In the genomic region with DNA sequence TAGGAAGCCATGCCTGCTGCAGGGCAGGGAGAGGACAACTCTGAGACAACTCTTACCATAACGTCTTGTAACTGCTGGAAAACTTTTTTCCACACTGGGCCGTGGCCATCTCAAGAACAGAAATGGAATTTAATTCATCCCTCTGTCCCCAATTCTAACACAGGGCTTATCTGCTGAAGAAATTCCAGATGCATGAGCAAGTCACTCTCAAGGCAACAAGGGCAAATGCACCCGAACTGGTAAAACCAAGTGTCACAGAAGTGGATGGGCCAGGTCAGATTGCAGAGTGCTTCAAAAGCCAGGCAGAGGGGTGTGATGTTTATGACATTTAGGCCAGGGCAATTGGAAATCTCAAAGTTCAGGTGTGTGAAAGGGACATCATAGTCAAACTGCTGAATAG, we compare ENCODE assay signal across 24 cellular contexts. TPM values are rescaled to one million over a fixed set of nuclear protein-coding genes. Genes with fewer than 3 reads are reported as not detected.
DNase-seq lines count a peak whose midpoint lies in the region; ATAC-seq and TF ChIP-seq lines count a peak whose summit lies in the region.
"Had no signal": no experiment of that assay in that cellular context is flagged by ENCODE, and none has a peak within 500 bp of the region (broad histone marks: within the 10 kb centered on the region; RNA-seq: fewer than 3 reads in every experiment).

No MANE protein-coding gene starts in this region.

- CTCF ChIA-PET in HCT116 (lab: Charles Lee), result interaction anchor here (0.9 kb wide), 1 partner anchor 46 kb away, joined by 3 read pairs; no protein-coding TSS in a partner anchor

- H3K36me3 ChIP-seq in HCT116 (ENCODE audit: control insufficient read depth in 1 of 2, insufficient read depth in 2 of 2, low read length in 2 of 2) (no peaks in the 10 kb centered on the region), brain microvascular endothelial cell (replicated peaks) (peaks cover 2% of the 10 kb centered on the region), lung (ENCODE audit: control insufficient read depth in 2 of 2, insufficient read depth in 2 of 2, low read length in 2 of 2) (peaks cover 0 to 28% of the 10 kb centered on the region in 2 donors)

- DNase-seq in AG10803 (ENCODE audit: low read depth) (peak; percentile 52), HCT116 (ENCODE audit: low read depth, low spot score) (no peak), brain microvascular endothelial cell (peak; percentile 38), lung (ENCODE audit: low spot score) (peak; percentile 54), natural killer cell (no peak), NCI-H2081 treated with DMSO at 0.1 percent for 48 hours (lab: John Stamatoyannopoulos, UW) (no peak)
- DNase-seq: COR-L47; cortex of kidney; foreskin melanocyte; H9; Kasumi-1; left ventricle myocardium superior; naive thymus-derived CD8-positive, alpha-beta T cell; NCI-H1105 treated with DMSO at 0.1 percent for 48 hours; NCI-H2107; NCI-H69; SIG-M5; stimulated activated CD4-positive, alpha-beta T cell treated with anti-CD3 and anti-CD28 coated beads, Interleukin-4, amount 100 ng/mL, for 1 hour; T-helper 2 cell had no signal

- H3K79me2 ChIP-seq in HCT116 (ENCODE audit: insufficient read depth, low read length), result no peaks in the 10 kb centered on the region

- no peak overlapping the region for H3K9ac ChIP-seq in HCT116 (ENCODE audit: low read length)

- H3K27ac ChIP-seq in HCT116 (ENCODE audit: low read depth, low read length) (no peak overlapping the region), brain microvascular endothelial cell (no peak overlapping the region), lung (ENCODE audit: low read depth in 1 of 2, low read length in 1 of 2) (peak overlapping the region in 1 of 2 donors; percentile 44)
- H3K27ac ChIP-seq: vagina had no signal

- TF ChIP-seq POLR2A in HCT116 (IDR thresholded peaks at IDR 0.05; ENCODE audit: borderline replicate concordance, extremely low read depth, insufficient read depth, insufficient read length), result no peak

- H3K4me3 Mint-ChIP-seq in natural killer cell, result no peak overlapping the region
- H3K4me3 Mint-ChIP-seq: H9; naive thymus-derived CD8-positive, alpha-beta T cell; WTC11 had no signal

- H3K4me1 ChIP-seq in HCT116 (ENCODE audit: control insufficient read depth in 1 of 2, insufficient read depth in 2 of 2, low read length in 2 of 2), result peaks cover 4 to 12% of the 10 kb centered on the region in 2 experiments; a peak in 3 of 4 replicates
- peaks cover 0 to 3% of the 10 kb centered on the region in 2 donors for H3K4me1 ChIP-seq in lung (ENCODE audit: control insufficient read depth in 2 of 2, insufficient read depth in 2 of 2, low read length in 2 of 2)

- H3K36me3 Mint-ChIP-seq in natural killer cell, result no peaks in the 10 kb centered on the region
- H3K36me3 Mint-ChIP-seq: WTC11 had no signal

- TF ChIP-seq CTCF in AG10803 (conservative IDR thresholded peaks at IDR 0.05; ENCODE audit: low read length), result no peak
- TF ChIP-seq CTCF in HCT116 (IDR thresholded peaks at IDR 0.05 in 2 of 3, conservative IDR thresholded peaks at IDR 0.05 in 1 of 3; ENCODE audit: borderline replicate concordance in 1 of 3, insufficient read depth in 1 of 3, low read depth in 2 of 3, low read length in 2 of 3), result no peak
- no peak for TF ChIP-seq CTCF in brain microvascular endothelial cell (IDR thresholded peaks at IDR 0.05; ENCODE audit: low read depth, low read length, missing control alignments)
- TF ChIP-seq CTCF in lung (IDR thresholded peaks at IDR 0.05; ENCODE audit: control extremely low read depth, extremely low read depth), result no peak
- TF ChIP-seq CTCF in natural killer cell (IDR thresholded peaks at IDR 0.05), result no peak

- H3K4me2 ChIP-seq in HCT116 (ENCODE audit: low read length), result peak overlapping the region; percentile 25

- POLR2A ChIA-PET in HCT116 (lab: Charles Lee), result no interaction called here

- no peaks in the 10 kb centered on the region for H3K9me3 ChIP-seq in HCT116 (ENCODE audit: control insufficient read depth in 1 of 2, insufficient read depth in 1 of 2, low read depth in 1 of 2, low read length in 2 of 2)
- no peaks in the 10 kb centered on the region for H3K9me3 ChIP-seq in lung (ENCODE audit: control insufficient read depth in 2 of 2, insufficient read depth in 1 of 2, low read length in 1 of 2)
- H3K9me3 ChIP-seq: vagina had no signal

- RAD21 ChIA-PET in HCT116 (lab: Charles Lee; ENCODE audit: low non-redundant PET in 1 of 2, low total read pairs in 2 of 2, uncharacterized antibody in 2 of 2, unreplicated experiment in 2 of 2), result no interaction called here

- H3K9me3 Mint-ChIP-seq in natural killer cell, result no peaks in the 10 kb centered on the region
- H3K9me3 Mint-ChIP-seq: activated T-helper 2 cell treated with anti-CD3 and anti-CD28 coated beads, Interferon-gamma antibody, Interleukin-2, Interleukin-4, amounts not matched to agents 10 μg/mL and 5 μg/mL and 100 μg/mL, durations not matched to agents 14 hours and 24 hours and 36 hours; H9; WTC11 had no signal

- WGBS in lung, 2 donors, result 54 to 70% methylated on average over 3 of the region's 3 CpGs

- H3K27me3 ChIP-seq in HCT116 (ENCODE audit: insufficient read depth, low read length) (no peaks in the 10 kb centered on the region), brain microvascular endothelial cell (replicated peaks) (no peaks in the 10 kb centered on the region), lung (ENCODE audit: control insufficient read depth, insufficient read depth) (no peaks in the 10 kb centered on the region)
- H3K27me3 ChIP-seq: vagina had no signal

- H3K27ac Mint-ChIP-seq in natural killer cell, result no peak overlapping the region
- H3K27ac Mint-ChIP-seq: activated T-helper 2 cell treated with anti-CD3 and anti-CD28 coated beads, Interferon-gamma antibody, Interleukin-2, Interleukin-4, amounts not matched to agents 10 μg/mL and 5 μg/mL and 100 μg/mL, durations not matched to agents 14 hours and 24 hours and 36 hours; H9; WTC11 had no signal

- intact Hi-C loops in HCT116 (cut with micrococcal nuclease), result no loop called here
- intact Hi-C loops in natural killer cell (cut with micrococcal nuclease), result loop anchor here (10.0 kb wide), 1 partner anchor 217 kb away; the partner anchor contains the start of genes TAF10 and TPP1

- no peak overlapping the region for H3K4me3 ChIP-seq in AG10803 (ENCODE audit: low read length)
- no peak overlapping the region for H3K4me3 ChIP-seq in HCT116 (replicated peaks in 1 of 2; ENCODE audit: low read depth in 1 of 2, low read length in 2 of 2)
- H3K4me3 ChIP-seq in brain microvascular endothelial cell (ENCODE audit: low read depth, low read length), result no peak overlapping the region
- no peak overlapping the region for H3K4me3 ChIP-seq in lung
- H3K4me3 ChIP-seq: vagina had no signal

- H4K20me1 ChIP-seq in HCT116 (ENCODE audit: insufficient read depth), result no peaks in the 10 kb centered on the region

- no peak overlapping the region for H2AFZ ChIP-seq in HCT116 (ENCODE audit: low read depth, low read length, poor library complexity, severe bottlenecking)

- no peaks in the 10 kb centered on the region for H3K9me2 ChIP-seq in HCT116 (ENCODE audit: insufficient read depth)

- ATAC-seq in HCT116, result peak; percentile 44
- ATAC-seq in lung (ENCODE audit: insufficient read depth, low FRiP score), result peak; percentile 23
- ATAC-seq in natural killer cell, result no peak
- ATAC-seq in HG02642 (IDR thresholded peaks at IDR 0.05; ENCODE audit: poor library complexity, unreplicated experiment), result no peak
- ATAC-seq in HG03432 (IDR thresholded peaks at IDR 0.05; ENCODE audit: unreplicated experiment), result no peak
- ATAC-seq: left ventricle myocardium superior; naive thymus-derived CD8-positive, alpha-beta T cell; WTC11 had no signal

- no peaks in the 10 kb centered on the region for H3K27me3 Mint-ChIP-seq in natural killer cell (ENCODE audit: low read depth in 2 of 2)

- no peak for TF ChIP-seq RAD21 in HCT116 (IDR thresholded peaks at IDR 0.05; ENCODE audit: low read depth)

- H3K4me1 Mint-ChIP-seq in natural killer cell, result peaks cover 16 to 33% of the 10 kb centered on the region in 2 donors
- H3K4me1 Mint-ChIP-seq: H9, WTC11 had no signal

- in situ Hi-C loops in brain microvascular endothelial cell (cut with HindIII; ENCODE audit: low pct_ligation_motif_present, low sequenced_read_pairs), result no loop called here

- BruUV-seq in HCT116 (replicated peaks; lab: Mats Ljungman, UMichigan), result no TSS peak

TF ChIP-seq in HCT116, 20 proteins besides CTCF, POLR2A, EP300 and RAD21 (continues in another document):
- TF ChIP-seq ZNF274 (IDR thresholded peaks at IDR 0.05; ENCODE audit: low read depth, low read length) (no peak), EZH2phosphoT487 (IDR thresholded peaks at IDR 0.05; ENCODE audit: borderline replicate concordance) (no peak), SRF (IDR thresholded peaks at IDR 0.05; ENCODE audit: low read depth) (no peak), EGR1 (IDR thresholded peaks at IDR 0.05; ENCODE audit: low read depth) (no peak), JUND (IDR thresholded peaks at IDR 0.05) (no peak), FOSL1 (IDR thresholded peaks at IDR 0.05; ENCODE audit: low read depth) (no peak)
- TF ChIP-seq, protein P1, sequence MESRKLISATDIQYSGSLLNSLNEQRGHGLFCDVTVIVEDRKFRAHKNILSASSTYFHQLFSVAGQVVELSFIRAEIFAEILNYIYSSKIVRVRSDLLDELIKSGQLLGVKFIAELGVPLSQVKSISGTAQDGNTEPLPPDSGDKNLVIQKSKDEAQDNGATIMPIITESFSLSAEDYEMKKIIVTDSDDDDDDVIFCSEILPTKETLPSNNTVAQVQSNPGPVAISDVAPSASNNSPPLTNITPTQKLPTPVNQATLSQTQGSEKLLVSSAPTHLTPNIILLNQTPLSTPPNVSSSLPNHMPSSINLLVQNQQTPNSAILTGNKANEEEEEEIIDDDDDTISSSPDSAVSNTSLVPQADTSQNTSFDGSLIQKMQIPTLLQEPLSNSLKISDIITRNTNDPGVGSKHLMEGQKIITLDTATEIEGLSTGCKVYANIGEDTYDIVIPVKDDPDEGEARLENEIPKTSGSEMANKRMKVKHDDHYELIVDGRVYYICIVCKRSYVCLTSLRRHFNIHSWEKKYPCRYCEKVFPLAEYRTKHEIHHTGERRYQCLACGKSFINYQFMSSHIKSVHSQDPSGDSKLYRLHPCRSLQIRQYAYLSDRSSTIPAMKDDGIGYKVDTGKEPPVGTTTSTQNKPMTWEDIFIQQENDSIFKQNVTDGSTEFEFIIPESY (IDR thresholded peaks at IDR 0.05; ENCODE audit: extremely low read depth, insufficient replicate concordance, low read length), result no peak

RNA-seq across cellular contexts. Expression of gene SMPD1, which starts 7.4 kb away (rescaled TPM):
- total RNA-seq in HCT116 (2021; ENCODE audit: unreplicated experiment) (2.8 TPM), lung (10 to 100 TPM; 19.3 to 69.5 TPM), natural killer cell (10 to 100 TPM; 52.7 to 63.3 (median 56.1) TPM)
- 4.7 and 5.7 TPM in 2 replicates for polyA plus RNA-seq in HCT116 (2012)
- 10 to 100 TPM; 31.8 to 34.0 TPM for polyA plus RNA-seq in lung

RNA-seq across cellular contexts. Expression of gene APBB1, which starts 21.3 kb away (rescaled TPM):
- total RNA-seq in HCT116 (2021; ENCODE audit: unreplicated experiment) (12.4 TPM), lung (10 to 100 TPM; 38.9 to 42.0 TPM), natural killer cell (10 to 100 TPM; 62.8 to 77.1 (median 67.5) TPM)
- 10.5 and 11.8 TPM in 2 replicates for polyA plus RNA-seq in HCT116 (2012)
- 10 to 100 TPM; 18.8 to 22.3 TPM for polyA plus RNA-seq in lung

RNA-seq across cellular contexts. Expression of gene HPX, which starts 43.2 kb away (rescaled TPM):
- total RNA-seq in HCT116 (2021; ENCODE audit: unreplicated experiment) (4.6 TPM), lung (1 to 10 TPM; 2.3 to 3.5 TPM), natural killer cell (1 to 10 TPM in 1 of 3 donors, under 1 TPM in 2; 0.35 to 1.5 (median 0.98) TPM)
- polyA plus RNA-seq in HCT116 (2012), result 0.79 and 1.3 TPM in 2 replicates
- polyA plus RNA-seq in lung, result 1 to 10 TPM in 1 of 2 donors, under 1 TPM in 1; 0.46 to 1.3 TPM
- total RNA-seq: left ventricle myocardium superior had no signal
- polyA plus RNA-seq: naive thymus-derived CD8-positive, alpha-beta T cell had no signal

Comparison
In these comparisons a context has a peak if more than half of its experiments do, and no peak if none do; other contexts are left out.
1. DNase-seq: peak in AG10803 (single experiment), brain microvascular endothelial cell (single experiment) and lung (single experiment); none in HCT116 (single experiment), natural killer cell (single experiment) and NCI-H2081 treated with DMSO at 0.1 percent for 48 hours (single experiment).
2. ATAC-seq: peak in HCT116 (single experiment) and lung (single experiment); none in natural killer cell (0 of 3), HG02642 (single experiment) and HG03432 (single experiment).